In genomic region chr20:16729080-16729479, GRCh38 we compare ENCODE assay signal across 9 cellular contexts. TPM values are rescaled to one million over a fixed set of nuclear protein-coding genes. Genes with fewer than 3 reads are reported as not detected.
A peak's percentile ranks its signal among the peaks of the same experiment; 100 is the strongest.
DNase-seq lines count a peak whose midpoint lies in the region; ATAC-seq and TF ChIP-seq lines count a peak whose summit lies in the region.
"Had no signal": no experiment of that assay in that cellular context is flagged by ENCODE, and none has a peak within 500 bp of the region (broad histone marks: within the 10 kb centered on the region; RNA-seq: fewer than 3 reads in every experiment).

No MANE protein-coding gene starts in this region.

- no peak overlapping the region for H3K9ac ChIP-seq in liver (ENCODE audit: low read depth in 1 of 2, low read length in 2 of 2)
- peak overlapping the region; percentile 81 to 98 for H3K9ac ChIP-seq in stomach smooth muscle (ENCODE audit: low read length in 2 of 2)

- peaks cover 22% of the 10 kb centered on the region for H3K27me3 Mint-ChIP-seq in activated CD4-positive, alpha-beta T cell treated with anti-CD3 and anti-CD28 coated beads, Interleukin-2, amount 10 ng/mL, durations not matched to agents 24 days and 14 days
- H3K27me3 Mint-ChIP-seq in activated T-helper 17 cell treated with anti-CD3 and anti-CD28 coated beads, Interleukin-2, amount 50 U/mL, for 72 hours: peaks cover 17% of the 10 kb centered on the region

- H3K27me3 ChIP-seq in liver (ENCODE audit: control insufficient read depth in 4 of 4, insufficient read depth in 4 of 4, low read length in 3 of 4) (peaks cover 0 to 10% (median 3%) of the 10 kb centered on the region in 4 donors), stomach smooth muscle (ENCODE audit: control insufficient read depth in 1 of 2, insufficient read depth in 2 of 2, low read length in 2 of 2) (no peaks in the 10 kb centered on the region), prostate gland (replicated peaks; ENCODE audit: insufficient read depth) (no peaks in the 10 kb centered on the region)

- peaks cover 42% of the 10 kb centered on the region for H3K4me1 Mint-ChIP-seq in activated CD4-positive, alpha-beta T cell treated with anti-CD3 and anti-CD28 coated beads, Interleukin-2, amount 10 ng/mL, durations not matched to agents 24 days and 14 days
- H3K4me1 Mint-ChIP-seq in activated T-helper 17 cell treated with anti-CD3 and anti-CD28 coated beads, Interleukin-2, amount 50 U/mL, for 72 hours: peaks cover 26% of the 10 kb centered on the region

- H3K9me3 Mint-ChIP-seq in activated CD4-positive, alpha-beta T cell treated with anti-CD3 and anti-CD28 coated beads, Interleukin-2, amount 10 ng/mL, durations not matched to agents 24 days and 14 days: peaks cover 14% of the 10 kb centered on the region
- peaks cover 3% of the 10 kb centered on the region for H3K9me3 Mint-ChIP-seq in activated T-helper 17 cell treated with anti-CD3 and anti-CD28 coated beads, Interleukin-2, amount 50 U/mL, for 72 hours

- H3K4me3 ChIP-seq in liver (ENCODE audit: low read depth in 1 of 3, low read length in 3 of 3) (peak overlapping the region in 2 of 3 donors; percentile 82 to 93), stomach smooth muscle (ENCODE audit: low read length in 2 of 2) (peak overlapping the region; percentile 92 to 97), prostate gland (peak overlapping the region in 1 of 2 donors; percentile 82)

- no peak for ATAC-seq in activated T-helper 17 cell treated with anti-CD3 and anti-CD28 coated beads, Interleukin-2, amount 50 U/mL, for 72 hours (replicated peaks)
- no peak for ATAC-seq in GM21367 (IDR thresholded peaks at IDR 0.05; ENCODE audit: unreplicated experiment)

- 94% methylated on average over 1 of the region's 1 CpG for WGBS in liver
- 94% methylated on average over 1 of the region's 1 CpG for WGBS in prostate gland

- no peak for DNase-seq in activated CD4-positive, alpha-beta T cell treated with anti-CD3 and anti-CD28 coated beads, Interleukin-2, amount 10 ng/mL, durations not matched to agents 24 days and 14 days
- DNase-seq in activated CD4-positive, alpha-beta T cell treated with anti-CD3 and anti-CD28 coated beads for 48 hours: no peak
- DNase-seq in prostate gland (ENCODE audit: low spot score): no peak
- DNase-seq in DMS153 treated with DMSO at 0.1 percent for 48 hours (lab: John Stamatoyannopoulos, UW; ENCODE audit: unreplicated experiment): no peak

- peak overlapping the region; percentile 100 for H3K4me3 Mint-ChIP-seq in activated CD4-positive, alpha-beta T cell treated with anti-CD3 and anti-CD28 coated beads, Interleukin-2, amount 10 ng/mL, durations not matched to agents 24 days and 14 days
- H3K4me3 Mint-ChIP-seq in activated T-helper 17 cell treated with anti-CD3 and anti-CD28 coated beads, Interleukin-2, amount 50 U/mL, for 72 hours: peak overlapping the region; percentile 99

- peaks cover 36% of the 10 kb centered on the region for H3K36me3 Mint-ChIP-seq in activated CD4-positive, alpha-beta T cell treated with anti-CD3 and anti-CD28 coated beads, Interleukin-2, amount 10 ng/mL, durations not matched to agents 24 days and 14 days (ENCODE audit: low read depth)
- peaks cover 41% of the 10 kb centered on the region for H3K36me3 Mint-ChIP-seq in activated T-helper 17 cell treated with anti-CD3 and anti-CD28 coated beads, Interleukin-2, amount 50 U/mL, for 72 hours (ENCODE audit: low read depth)

- intact Hi-C loops in activated CD4-positive, alpha-beta T cell treated with anti-CD3 and anti-CD28 coated beads, Interleukin-2, amount 10 ng/mL, durations not matched to agents 24 days and 14 days (cut with micrococcal nuclease): loop anchor here (10.0 kb wide), 1 partner anchor 956 kb away; the partner anchor contains the start of gene RRBP1
- intact Hi-C loops in prostate gland (cut with DNase I): no loop called here

- H3K27ac Mint-ChIP-seq in activated CD4-positive, alpha-beta T cell treated with anti-CD3 and anti-CD28 coated beads, Interleukin-2, amount 10 ng/mL, durations not matched to agents 24 days and 14 days: peak overlapping the region; percentile 100
- peak overlapping the region; percentile 100 for H3K27ac Mint-ChIP-seq in activated T-helper 17 cell treated with anti-CD3 and anti-CD28 coated beads, Interleukin-2, amount 50 U/mL, for 72 hours

- peaks cover 5 to 10% (median 9%) of the 10 kb centered on the region in 4 donors for H3K4me1 ChIP-seq in liver (ENCODE audit: control insufficient read depth in 4 of 4, insufficient read depth in 4 of 4, low read length in 3 of 4)
- H3K4me1 ChIP-seq in stomach smooth muscle (ENCODE audit: control insufficient read depth, insufficient read depth, low read length): no peaks in the 10 kb centered on the region
- no peaks in the 10 kb centered on the region for H3K4me1 ChIP-seq in prostate gland (replicated peaks)

- H3K27ac ChIP-seq in liver (ENCODE audit: low read depth in 1 of 2, low read length in 2 of 2) (no peak overlapping the region), stomach smooth muscle (ENCODE audit: low read length) (peak overlapping the region; percentile 69), prostate gland (no peak overlapping the region)

- TF ChIP-seq RAD21 in liver (IDR thresholded peaks at IDR 0.05): no peak

- H3K9me3 ChIP-seq in liver (ENCODE audit: control insufficient read depth in 4 of 4, low read length in 3 of 4) (peaks cover 0 to 9% (median under 1%) of the 10 kb centered on the region in 4 donors), stomach smooth muscle (ENCODE audit: control insufficient read depth in 2 of 2, low read length in 2 of 2) (peaks cover 0 to 7% of the 10 kb centered on the region in 2 donors), prostate gland (no peaks in the 10 kb centered on the region)

- TF ChIP-seq CTCF in liver (IDR thresholded peaks at IDR 0.05; ENCODE audit: low read depth, low read length, missing input control) (no peak), prostate gland (IDR thresholded peaks at IDR 0.05) (no peak)

- H3K36me3 ChIP-seq in liver (ENCODE audit: control insufficient read depth in 4 of 4, insufficient read depth in 3 of 4, low read depth in 1 of 4, low read length in 3 of 4): peaks cover 1 to 11% (median 9%) of the 10 kb centered on the region in 4 donors
- H3K36me3 ChIP-seq in stomach smooth muscle (ENCODE audit: control insufficient read depth in 2 of 2, insufficient read depth in 2 of 2, low read length in 2 of 2): peaks cover 11 to 15% of the 10 kb centered on the region in 2 donors
- H3K36me3 ChIP-seq in prostate gland: peaks cover 0 to 3% of the 10 kb centered on the region in 2 donors

- no peak for TF ChIP-seq POLR2A in prostate gland (IDR thresholded peaks at IDR 0.05)

TF ChIP-seq in liver, 16 proteins besides CTCF, POLR2A, EP300 and RAD21:
- TF ChIP-seq ZBTB33 (IDR thresholded peaks at IDR 0.05) (no peak), SP1 (IDR thresholded peaks at IDR 0.05) (no peak), HNF4G (IDR thresholded peaks at IDR 0.05) (no peak), FOXA1 (IDR thresholded peaks at IDR 0.05) (no peak), RXRA (IDR thresholded peaks at IDR 0.05) (no peak), FOXA2 (IDR thresholded peaks at IDR 0.05) (no peak), MAX (IDR thresholded peaks at IDR 0.05) (no peak), TAF1 (conservative IDR thresholded peaks at IDR 0.05) (no peak)

RNA-seq across cellular contexts. Expression of gene SNRPB2, which starts 0.7 kb away (rescaled TPM):
- total RNA-seq in activated CD4-positive, alpha-beta T cell treated with anti-CD3 and anti-CD28 coated beads, Interleukin-2, amount 10 ng/mL, durations not matched to agents 24 days and 14 days: 132 and 134 TPM in 2 replicates
- 100 to 1,000 TPM in 1 of 2 donors, 10 to 100 TPM in 1; 75.0 to 119 TPM for total RNA-seq in activated T-helper 17 cell treated with anti-CD3 and anti-CD28 coated beads, Interleukin-2, amount 50 U/mL, for 72 hours
- total RNA-seq in liver (10 to 100 TPM; 13.9 to 22.2 TPM), prostate gland (10 to 100 TPM; 21.2 to 22.9 TPM)
- 10 to 100 TPM; 19.9 to 36.0 TPM for polyA plus RNA-seq in liver

RNA-seq across cellular contexts. Expression of gene OTOR, which starts 19.1 kb away (rescaled TPM):
- not detected in 2 replicates for total RNA-seq in activated CD4-positive, alpha-beta T cell treated with anti-CD3 and anti-CD28 coated beads, Interleukin-2, amount 10 ng/mL, durations not matched to agents 24 days and 14 days
- total RNA-seq in activated T-helper 17 cell treated with anti-CD3 and anti-CD28 coated beads, Interleukin-2, amount 50 U/mL, for 72 hours: not detected
- total RNA-seq in liver (not detected), prostate gland (not detected)
- polyA plus RNA-seq in liver: not detected
- total RNA-seq: kidney epithelial cell had no signal

Comparison
In these comparisons a context has a peak if more than half of its experiments do, and no peak if none do; other contexts are left out.
1. H3K9ac ChIP-seq: peak in stomach smooth muscle (2 of 2); none in liver (0 of 2).